Comparison of ENCODE assay signal across 22 cellular contexts in genomic region chr15:74442604-74443003, GRCh38. TPM values are rescaled to one million over a fixed set of nuclear protein-coding genes. Genes with fewer than 3 reads are reported as not detected.
DNase-seq lines count a peak whose midpoint lies in the region; ATAC-seq and TF ChIP-seq lines count a peak whose summit lies in the region.
"Had no signal": no experiment of that assay in that cellular context is flagged by ENCODE, and none has a peak within 500 bp of the region (broad histone marks: within the 10 kb centered on the region; RNA-seq: fewer than 3 reads in every experiment).

No MANE protein-coding gene starts in this region.

- H3K27me3 Mint-ChIP-seq in natural killer cell treated with Interleukin-12 subunit alpha and Interleukin-12 subunit beta and Interleukin-15 and Interleukin-18, amount 100 ng/mL, for 72 hours: no peaks in the 10 kb centered on the region
- no peaks in the 10 kb centered on the region for H3K27me3 Mint-ChIP-seq in natural killer cell (ENCODE audit: low read depth in 2 of 2)

- H3K23ac ChIP-seq in trophoblast cell (ENCODE audit: low read length): no peak overlapping the region

- no peak overlapping the region for H4K8ac ChIP-seq in trophoblast cell (ENCODE audit: low read depth, low read length)

- no peak for ATAC-seq in natural killer cell treated with Interleukin-12 subunit alpha and Interleukin-12 subunit beta and Interleukin-15 and Interleukin-18, amount 100 ng/mL, for 72 hours
- ATAC-seq in natural killer cell: no peak
- ATAC-seq: foreskin keratinocyte, psoas muscle, SK-N-SH treated with all-trans-retinoic acid at 6 μM for 48 hours had no signal

- H3K4me1 Mint-ChIP-seq in natural killer cell treated with Interleukin-12 subunit alpha and Interleukin-12 subunit beta and Interleukin-15 and Interleukin-18, amount 100 ng/mL, for 72 hours (ENCODE audit: low read depth in 2 of 2): peaks cover 7 to 8% of the 10 kb centered on the region in 2 donors
- H3K4me1 Mint-ChIP-seq in natural killer cell: peaks cover 0 to 6% of the 10 kb centered on the region in 2 donors

- H3K79me2 ChIP-seq in trophoblast cell (ENCODE audit: control insufficient read depth, insufficient read depth, low read length, poor library complexity): no peaks in the 10 kb centered on the region

- H3K27me3 ChIP-seq in trophoblast cell (ENCODE audit: insufficient read depth, low read length): no peaks in the 10 kb centered on the region
- H3K27me3 ChIP-seq: foreskin keratinocyte, stomach had no signal

- H2BK120ac ChIP-seq in trophoblast cell (ENCODE audit: insufficient read depth, low read length, poor library complexity): no peak overlapping the region

- no peak overlapping the region for H3K4me3 Mint-ChIP-seq in natural killer cell treated with Interleukin-12 subunit alpha and Interleukin-12 subunit beta and Interleukin-15 and Interleukin-18, amount 100 ng/mL, for 72 hours
- no peak overlapping the region for H3K4me3 Mint-ChIP-seq in natural killer cell
- H3K4me3 Mint-ChIP-seq: mesothelial cell of epicardium had no signal

- H4K91ac ChIP-seq in trophoblast cell (ENCODE audit: low read depth, low read length): no peak overlapping the region

- H3K79me1 ChIP-seq in trophoblast cell (ENCODE audit: low read length): peaks cover 4% of the 10 kb centered on the region

- TF ChIP-seq CTCF in natural killer cell (IDR thresholded peaks at IDR 0.05): no peak

- no peaks in the 10 kb centered on the region for H3K9me3 Mint-ChIP-seq in natural killer cell treated with Interleukin-12 subunit alpha and Interleukin-12 subunit beta and Interleukin-15 and Interleukin-18, amount 100 ng/mL, for 72 hours
- no peaks in the 10 kb centered on the region for H3K9me3 Mint-ChIP-seq in natural killer cell
- H3K9me3 Mint-ChIP-seq: mesothelial cell of epicardium had no signal

- no peak overlapping the region for H2BK12ac ChIP-seq in trophoblast cell (ENCODE audit: low read length)

- H3K14ac ChIP-seq in trophoblast cell (ENCODE audit: low read length): no peak overlapping the region

- peaks cover 16 to 19% of the 10 kb centered on the region in 2 experiments for H3K4me1 ChIP-seq in trophoblast cell (ENCODE audit: control insufficient read depth in 1 of 2, insufficient read depth in 2 of 2, low read length in 2 of 2)
- H3K4me1 ChIP-seq: foreskin keratinocyte had no signal

- no peak overlapping the region for H3K9ac ChIP-seq in trophoblast cell (ENCODE audit: low read length)

- DNase-seq in natural killer cell treated with Interleukin-12 subunit alpha and Interleukin-12 subunit beta and Interleukin-15 and Interleukin-18, amount 100 ng/mL, for 72 hours (ENCODE audit: low spot score): no peak
- DNase-seq in natural killer cell (no peak), trophoblast cell (no peak), superior temporal gyrus (ENCODE audit: extremely low spot score) (no peak), NCI-H510A treated with DMSO at 0.1 percent for 48 hours (lab: John Stamatoyannopoulos, UW) (no peak), NCI-H510A (lab: John Stamatoyannopoulos, UW) (no peak)
- DNase-seq in stimulated activated CD4-positive, alpha-beta T cell treated with anti-CD3 and anti-CD28 coated beads, Interleukin-15, amount 100 ng/mL, for 24 hours: no peak
- DNase-seq: activated CD4-positive, alpha-beta T cell treated with anti-CD3 and anti-CD28 coated beads, Interleukin-2, amount 50 U/mL, for 1 hour; activated gamma-delta T cell treated with Interleukin-2 at 50 U/mL for 16 hours; amygdala; effector CD4-positive, alpha-beta T cell; foreskin keratinocyte; NCI-H446 treated with DMSO at 0.1 percent for 48 hours; psoas muscle; small intestine; stimulated activated CD4-positive, alpha-beta T cell treated with anti-CD3 and anti-CD28 coated beads, Interleukin-4, amount 100 ng/mL, for 4 hours; stomach had no signal

- H2BK5ac ChIP-seq in trophoblast cell (ENCODE audit: low read depth, low read length, poor library complexity): no peak overlapping the region

- peak overlapping the region; percentile 11 for H2AK5ac ChIP-seq in trophoblast cell (ENCODE audit: low read length)

- H2AFZ ChIP-seq in trophoblast cell (ENCODE audit: insufficient read depth, low read length, poor library complexity): no peak overlapping the region

- no peaks in the 10 kb centered on the region for H3K9me3 ChIP-seq in trophoblast cell (ENCODE audit: insufficient read depth, low read depth, low read length)
- H3K9me3 ChIP-seq: psoas muscle, stomach had no signal

- peaks cover 12 to 20% of the 10 kb centered on the region in 2 experiments for H3K36me3 ChIP-seq in trophoblast cell (ENCODE audit: control insufficient read depth in 1 of 2, insufficient read depth in 2 of 2, low read length in 2 of 2)

- H3K36me3 Mint-ChIP-seq in natural killer cell treated with Interleukin-12 subunit alpha and Interleukin-12 subunit beta and Interleukin-15 and Interleukin-18, amount 100 ng/mL, for 72 hours: no peaks in the 10 kb centered on the region
- peaks cover 14% of the 10 kb centered on the region for H3K36me3 Mint-ChIP-seq in natural killer cell

- intact Hi-C loops in natural killer cell (cut with micrococcal nuclease): no loop called here

- H3K4ac ChIP-seq in trophoblast cell (ENCODE audit: low read depth, low read length): no peak overlapping the region

- no peak overlapping the region for H3K18ac ChIP-seq in trophoblast cell (ENCODE audit: low read length)

- no CpG with 5 or more reads among the region's 3 CpGs for WGBS in trophoblast cell (ENCODE audit: extremely low coverage, insufficient coverage, insufficient read length)

- no peak overlapping the region for H3K4me3 ChIP-seq in trophoblast cell (ENCODE audit: low read depth, low read length)
- H3K4me3 ChIP-seq: psoas muscle, stomach had no signal

- peak overlapping the region; percentile 25 to 64 for H3K27ac Mint-ChIP-seq in natural killer cell treated with Interleukin-12 subunit alpha and Interleukin-12 subunit beta and Interleukin-15 and Interleukin-18, amount 100 ng/mL, for 72 hours
- H3K27ac Mint-ChIP-seq in natural killer cell: peak overlapping the region in 1 of 2 donors; percentile 5

- H3K27ac ChIP-seq in cingulate gyrus (ENCODE audit: low read depth, low read length) (peak overlapping the region; percentile 21), trophoblast cell (ENCODE audit: low read depth, low read length) (no peak overlapping the region)
- H3K27ac ChIP-seq: C4-2B, foreskin keratinocyte, HL-60, stomach had no signal

- H4K12ac ChIP-seq in trophoblast cell (ENCODE audit: low read depth, low read length): no peak overlapping the region

- no peak overlapping the region for H3K4me2 ChIP-seq in trophoblast cell (ENCODE audit: low read length)

RNA-seq across cellular contexts. Expression of gene SEMA7A, which starts 8.8 kb away (rescaled TPM):
- 10 to 100 TPM; 32.1 to 40.8 TPM for total RNA-seq in natural killer cell treated with Interleukin-12 subunit alpha and Interleukin-12 subunit beta and Interleukin-15 and Interleukin-18, amount 100 ng/mL, for 72 hours
- total RNA-seq in natural killer cell: 10 to 100 TPM in 1 of 3 donors, 1 to 10 TPM in 2; 4.7 to 46.2 (median 9.0) TPM
- 135 and 149 TPM in 2 replicates for polyA plus RNA-seq in trophoblast cell (2013)

RNA-seq across cellular contexts. Expression of gene UBL7, which starts 18.4 kb away (rescaled TPM):
- total RNA-seq in natural killer cell treated with Interleukin-12 subunit alpha and Interleukin-12 subunit beta and Interleukin-15 and Interleukin-18, amount 100 ng/mL, for 72 hours: 10 to 100 TPM; 34.3 to 38.9 TPM
- 10 to 100 TPM; 25.1 to 38.7 (median 29.0) TPM for total RNA-seq in natural killer cell
- polyA plus RNA-seq in trophoblast cell (2013): 34.6 and 35.4 TPM in 2 replicates
